8 cellular contexts compared by ENCODE assay signal in the genomic region with DNA sequence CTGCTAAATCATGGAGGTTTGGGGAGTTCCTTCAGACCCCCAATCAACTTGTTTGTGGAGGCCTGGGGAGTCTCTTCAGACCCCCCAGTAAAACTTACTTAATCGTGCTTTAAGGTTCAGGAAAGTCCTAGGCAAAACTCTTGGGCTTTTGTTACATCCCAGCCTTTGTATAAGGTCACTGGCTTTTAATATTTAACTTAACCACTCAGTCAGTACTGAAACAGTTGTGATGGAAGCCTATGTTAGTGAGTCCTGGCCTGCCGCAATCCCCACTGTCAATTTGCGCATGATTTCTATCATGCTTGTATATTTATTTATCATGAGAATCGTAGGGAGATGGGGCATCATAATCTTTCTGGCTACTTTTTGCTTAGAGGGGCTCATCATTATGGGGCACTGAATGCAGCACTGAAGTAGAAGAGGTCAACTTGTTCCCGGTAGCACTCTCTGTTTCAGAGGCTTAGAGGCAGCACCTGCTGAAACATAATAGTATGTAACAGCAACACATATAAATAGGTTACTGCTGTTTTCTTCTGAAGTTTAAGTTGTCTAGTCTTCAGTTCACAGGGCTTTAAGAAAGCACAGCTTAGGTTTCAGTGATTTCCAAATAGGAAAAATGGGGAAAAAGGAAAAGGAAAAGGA. TPM values are rescaled to one million over a fixed set of nuclear protein-coding genes. Genes with fewer than 3 reads are reported as not detected.
DNase-seq lines count a peak whose midpoint lies in the region; ATAC-seq, FAIRE-seq and TF ChIP-seq lines count a peak whose summit lies in the region.
"Not testable (repeated sequence)": the region's sequence is repeated elsewhere in the genome, so short reads cannot be mapped to it uniquely, and the experiment has no call there.

No MANE protein-coding gene starts in this region.

- SMC1A ChIA-PET in GM12878 (lab: Charles Lee; ENCODE audit: uncharacterized antibody, unreplicated experiment): not testable (repeated sequence)

- H3K9ac ChIP-seq in GM12878 (ENCODE audit: control insufficient read depth, insufficient read depth, low read length); smooth muscle cell (ENCODE audit: low read depth): not testable (repeated sequence)

- not testable (repeated sequence) for H3F3A ChIP-seq in smooth muscle cell (ENCODE audit: low read depth)

- H3K79me2 ChIP-seq in GM12878 (ENCODE audit: control insufficient read depth, insufficient read depth, low read length): not testable (repeated sequence)
- H3K79me2 ChIP-seq in smooth muscle cell (ENCODE audit: low read depth): peaks cover 100% of the 10 kb centered on the region

- TF ChIP-seq RAD21 in GM12878 (IDR thresholded peaks at IDR 0.05; ENCODE audit: insufficient read depth, low read depth, low read length): not testable (repeated sequence)

- H4K20me1 ChIP-seq in GM12878 (ENCODE audit: control insufficient read depth, insufficient read depth): not testable (repeated sequence)
- peaks cover 97% of the 10 kb centered on the region for H4K20me1 ChIP-seq in smooth muscle cell (ENCODE audit: low read depth)

- not testable (repeated sequence) for H3K4me2 ChIP-seq in GM12878 (ENCODE audit: control insufficient read depth, insufficient read depth); smooth muscle cell

- not testable (repeated sequence) for TF ChIP-seq CTCF in GM12878 (IDR thresholded peaks at IDR 0.05 in 2 of 3, conservative IDR thresholded peaks at IDR 0.05 in 1 of 3; ENCODE audit: control insufficient read depth in 2 of 3, extremely low read depth in 1 of 3, insufficient read depth in 1 of 3, low read depth in 3 of 3, low read length in 3 of 3); mucosa of descending colon (IDR thresholded peaks at IDR 0.05); smooth muscle cell (IDR thresholded peaks at IDR 0.05; ENCODE audit: borderline replicate concordance, insufficient read depth, poor library complexity, severe bottlenecking)

- FAIRE-seq in GM19239 (lab: Jason Lieb, UNC): peak; percentile 67
- FAIRE-seq in GM12878 (lab: Jason Lieb, UNC): not testable (repeated sequence)

- peak; percentile 47 for ATAC-seq in GM18502 (IDR thresholded peaks at IDR 0.05; ENCODE audit: poor library complexity, unreplicated experiment)
- peak; percentile 85 for ATAC-seq in GM21447 (IDR thresholded peaks at IDR 0.05; ENCODE audit: unreplicated experiment)
- ATAC-seq in HG02798 (IDR thresholded peaks at IDR 0.05; ENCODE audit: poor library complexity, unreplicated experiment): peak; percentile 86
- ATAC-seq in HG03175 (IDR thresholded peaks at IDR 0.05; ENCODE audit: unreplicated experiment): peak; percentile 76
- ATAC-seq in GM12878: peak; percentile 77
- ATAC-seq in mucosa of descending colon: peak; percentile 42

- WGBS in GM12878 (ENCODE audit: insufficient coverage, insufficient replicate concordance, low lambda C conversion rate, missing lambda C conversion rate): 89% methylated on average over 5 of the region's 5 CpGs
- WGBS in smooth muscle cell (ENCODE audit: low lambda C conversion rate): 98% methylated on average over 5 of the region's 5 CpGs

- CTCF ChIA-PET in GM12878 (lab: Yijun Ruan, JAX): not testable (repeated sequence)

- TF ChIP-seq POLR2A in GM12878 (IDR thresholded peaks at IDR 0.05; ENCODE audit: low read depth, low read length): not testable (repeated sequence)

- H3K4me3 ChIP-seq in GM12878, mucosa of descending colon: not testable (repeated sequence)
- H3K4me3 ChIP-seq in smooth muscle cell: peak overlapping the region; percentile 15

- H3K36me3 ChIP-seq in GM12878 (ENCODE audit: control insufficient read depth in 2 of 2, insufficient read depth in 2 of 2, low read length in 1 of 2); mucosa of descending colon (ENCODE audit: low read depth); smooth muscle cell (ENCODE audit: low read depth): not testable (repeated sequence)

- not testable (repeated sequence) for H3K9me3 ChIP-seq in GM12878 (replicated peaks; ENCODE audit: control insufficient read depth, insufficient read depth, low read length); mucosa of descending colon; smooth muscle cell (replicated peaks; ENCODE audit: low read depth)

- RAD21 ChIA-PET in GM12878 (lab: Charles Lee; ENCODE audit: unreplicated experiment): not testable (repeated sequence)

- intact Hi-C loops in GM12878 (cut with micrococcal nuclease; ENCODE audit: unreplicated experiment); mucosa of descending colon (cut with DNase I, micrococcal nuclease): not testable (repeated sequence)

- not testable (repeated sequence) for H3K27ac ChIP-seq in GM12878 (ENCODE audit: control insufficient read depth, insufficient read depth); smooth muscle cell (ENCODE audit: low read depth)

- H3K27me3 ChIP-seq in GM12878 (replicated peaks in 1 of 2; ENCODE audit: control insufficient read depth in 2 of 2, insufficient read depth in 2 of 2, low read length in 1 of 2); smooth muscle cell (ENCODE audit: low read depth): not testable (repeated sequence)

- not testable (repeated sequence) for DNase-seq in GM19239 (ENCODE audit: insufficient read length, low spot score); GM12878 (ENCODE audit: low read depth, low spot score); mucosa of descending colon; smooth muscle cell (lab: John Stamatoyannopoulos, UW; ENCODE audit: unreplicated experiment)

- in situ Hi-C loops in GM12878 (cut with MboI): not testable (repeated sequence)

- not testable (repeated sequence) for H3K4me1 ChIP-seq in GM12878 (ENCODE audit: control insufficient read depth, insufficient read depth, low read length); smooth muscle cell (ENCODE audit: low read depth)
- peaks cover 10% of the 10 kb centered on the region for H3K4me1 ChIP-seq in mucosa of descending colon (ENCODE audit: low read depth)

- H2AFZ ChIP-seq in GM12878 (ENCODE audit: control insufficient read depth, low read depth, low read length); smooth muscle cell (ENCODE audit: low read depth): not testable (repeated sequence)

- not testable (repeated sequence) for BruUV-seq in GM12878 (replicated peaks; lab: Mats Ljungman, UMichigan)

- POLR2A ChIA-PET in GM12878 (lab: Charles Lee): not testable (repeated sequence)

- TF ChIP-seq EP300 in GM12878 (IDR thresholded peaks at IDR 0.05; ENCODE audit: borderline replicate concordance in 1 of 2, control insufficient read depth in 1 of 2, low read depth in 2 of 2, low read length in 2 of 2): not testable (repeated sequence)

RNA-seq across cellular contexts. Expression of gene SYAP1, which starts 7.1 kb away (rescaled TPM):
- 12.6 and 13.9 TPM in 2 replicates for total RNA-seq in GM12878 (2013; cell fraction: nucleolus; rRNA removed)
- total RNA-seq in GM12878 (2014; rRNA removed): 20.7 and 23.1 TPM in 2 replicates
- total RNA-seq in GM12878 (2014; rRNA removed; fragmentation: Illumina TruSeq; extraction: Trizol): 20.9 and 22.1 TPM in 2 replicates
- total RNA-seq in GM12878 (2021): 17.6 and 20.3 TPM in 2 replicates
- 4.9 TPM for polyA plus RNA-seq in GM12878 (2011; ENCODE audit: low read depth)
- polyA plus RNA-seq in GM12878 (2011; rRNA removed): 11.5 and 16.7 TPM in 2 replicates
- 7.7 and 7.9 TPM in 2 replicates for polyA plus RNA-seq in GM12878 (2011; cell fraction: cytosol; rRNA removed)
- 3.1 and 3.3 TPM in 2 replicates for polyA plus RNA-seq in GM12878 (2011; cell fraction: nucleus; rRNA removed)
- polyA plus RNA-seq in GM12878 (2012): 9.0 and 9.8 TPM in 2 replicates
- 11.3 and 13.6 TPM in 2 replicates for polyA plus RNA-seq in GM12878 (2014; fragmentation: Illumina TruSeq; extraction: Trizol)
- polyA plus RNA-seq in GM12878 (2014; fragmentation: Nextera tagmentation; extraction: Ambion mirVana): 1 to 10 TPM; 5.9 to 6.1 TPM
- polyA plus RNA-seq in GM12878 (2014; rRNA removed): 14.8 and 15.1 TPM in 2 replicates
- polyA plus RNA-seq in GM12878 (2016; fragmentation: Nextera tagmentation; extraction: Ambion mirVana): 10 to 100 TPM; 29.2 to 29.9 TPM
- polyA minus RNA-seq in GM12878 (2011; rRNA and poly(A)+ RNA removed): 9.9 and 10.0 TPM in 2 replicates
- 5.3 and 6.8 TPM in 2 replicates for polyA minus RNA-seq in GM12878 (2011; cell fraction: cytosol; rRNA and poly(A)+ RNA removed)
- 2.7 and 5.3 TPM in 2 replicates for polyA minus RNA-seq in GM12878 (2011; cell fraction: nucleus; rRNA and poly(A)+ RNA removed)
- 10 to 100 TPM; 35.0 to 53.4 (median 46.9) TPM for total RNA-seq in mucosa of descending colon
- total RNA-seq in smooth muscle cell: 52.3 and 64.0 TPM in 2 replicates
- 52.8 and 54.2 TPM in 2 replicates for polyA plus RNA-seq in smooth muscle cell

RNA-seq across cellular contexts. Expression of gene CTPS2, which starts 14.0 kb away (rescaled TPM):
- total RNA-seq in GM12878 (2013; cell fraction: nucleolus; rRNA removed): 51.7 and 54.8 TPM in 2 replicates
- total RNA-seq in GM12878 (2014; rRNA removed) (15.4 and 18.6 TPM in 2 replicates), GM12878 (2014; rRNA removed; fragmentation: Illumina TruSeq; extraction: Trizol) (17.6 and 17.8 TPM in 2 replicates), GM12878 (2021) (13.3 and 14.9 TPM in 2 replicates), mucosa of descending colon (10 to 100 TPM; 15.0 to 19.0 (median 16.0) TPM), smooth muscle cell (37.1 and 45.1 TPM in 2 replicates)
- polyA plus RNA-seq in GM12878 (2011; ENCODE audit: low read depth): 6.3 TPM
- polyA plus RNA-seq in GM12878 (2011; rRNA removed) (16.9 and 23.3 TPM in 2 replicates), GM12878 (2014; fragmentation: Illumina TruSeq; extraction: Trizol) (15.0 and 19.2 TPM in 2 replicates), GM12878 (2014; fragmentation: Nextera tagmentation; extraction: Ambion mirVana) (1 to 10 TPM; 5.9 to 7.7 TPM), GM12878 (2014; rRNA removed) (11.5 and 11.8 TPM in 2 replicates), GM12878 (2016; fragmentation: Nextera tagmentation; extraction: Ambion mirVana) (10 to 100 TPM; 11.9 to 13.5 TPM), smooth muscle cell (19.4 and 20.6 TPM in 2 replicates)
- 7.4 and 9.1 TPM in 2 replicates for polyA plus RNA-seq in GM12878 (2011; cell fraction: cytosol; rRNA removed)
- polyA plus RNA-seq in GM12878 (2011; cell fraction: nucleus; rRNA removed): 11.1 and 12.1 TPM in 2 replicates
- polyA plus RNA-seq in GM12878 (2012): 6.1 and 8.4 TPM in 2 replicates
- 18.9 and 20.1 TPM in 2 replicates for polyA minus RNA-seq in GM12878 (2011; rRNA and poly(A)+ RNA removed)
- polyA minus RNA-seq in GM12878 (2011; cell fraction: cytosol; rRNA and poly(A)+ RNA removed): 5.1 and 7.9 TPM in 2 replicates
- polyA minus RNA-seq in GM12878 (2011; cell fraction: nucleus; rRNA and poly(A)+ RNA removed): 9.6 and 12.4 TPM in 2 replicates

RNA-seq across cellular contexts. Expression of gene TXLNG, which starts 59.8 kb away (rescaled TPM):
- 23.7 and 24.1 TPM in 2 replicates for total RNA-seq in GM12878 (2013; cell fraction: nucleolus; rRNA removed)
- total RNA-seq in GM12878 (2014; rRNA removed): 18.9 and 20.5 TPM in 2 replicates
- total RNA-seq in GM12878 (2014; rRNA removed; fragmentation: Illumina TruSeq; extraction: Trizol): 27.5 and 29.5 TPM in 2 replicates
- 19.7 and 20.1 TPM in 2 replicates for total RNA-seq in GM12878 (2021)
- 9.9 TPM for polyA plus RNA-seq in GM12878 (2011; ENCODE audit: low read depth)
- polyA plus RNA-seq in GM12878 (2011; rRNA removed): 40.7 and 46.2 TPM in 2 replicates
- polyA plus RNA-seq in GM12878 (2011; cell fraction: cytosol; rRNA removed): 16.9 and 20.0 TPM in 2 replicates
- 35.0 and 35.4 TPM in 2 replicates for polyA plus RNA-seq in GM12878 (2011; cell fraction: nucleus; rRNA removed)
- 13.8 and 14.7 TPM in 2 replicates for polyA plus RNA-seq in GM12878 (2012)
- polyA plus RNA-seq in GM12878 (2014; fragmentation: Illumina TruSeq; extraction: Trizol): 33.4 and 40.9 TPM in 2 replicates
- polyA plus RNA-seq in GM12878 (2014; fragmentation: Nextera tagmentation; extraction: Ambion mirVana): 10 to 100 TPM in 1 of 2 experiments, 1 to 10 TPM in 1; 9.9 to 13.2 TPM
- 20.9 and 25.6 TPM in 2 replicates for polyA plus RNA-seq in GM12878 (2014; rRNA removed)
- polyA plus RNA-seq in GM12878 (2016; fragmentation: Nextera tagmentation; extraction: Ambion mirVana): 10 to 100 TPM; 17.6 to 17.8 TPM
- 13.5 and 17.5 TPM in 2 replicates for polyA minus RNA-seq in GM12878 (2011; rRNA and poly(A)+ RNA removed)
- 6.8 and 9.8 TPM in 2 replicates for polyA minus RNA-seq in GM12878 (2011; cell fraction: cytosol; rRNA and poly(A)+ RNA removed)
- polyA minus RNA-seq in GM12878 (2011; cell fraction: nucleus; rRNA and poly(A)+ RNA removed): 6.2 and 9.4 TPM in 2 replicates
- total RNA-seq in mucosa of descending colon: 10 to 100 TPM in 1 of 3 donors, 1 to 10 TPM in 2; 8.5 to 13.2 (median 8.9) TPM
- 17.5 and 19.6 TPM in 2 replicates for total RNA-seq in smooth muscle cell
- polyA plus RNA-seq in smooth muscle cell: 5.7 and 7.8 TPM in 2 replicates
